ENCODE assay signal across 12 cellular contexts in the genomic region with DNA sequence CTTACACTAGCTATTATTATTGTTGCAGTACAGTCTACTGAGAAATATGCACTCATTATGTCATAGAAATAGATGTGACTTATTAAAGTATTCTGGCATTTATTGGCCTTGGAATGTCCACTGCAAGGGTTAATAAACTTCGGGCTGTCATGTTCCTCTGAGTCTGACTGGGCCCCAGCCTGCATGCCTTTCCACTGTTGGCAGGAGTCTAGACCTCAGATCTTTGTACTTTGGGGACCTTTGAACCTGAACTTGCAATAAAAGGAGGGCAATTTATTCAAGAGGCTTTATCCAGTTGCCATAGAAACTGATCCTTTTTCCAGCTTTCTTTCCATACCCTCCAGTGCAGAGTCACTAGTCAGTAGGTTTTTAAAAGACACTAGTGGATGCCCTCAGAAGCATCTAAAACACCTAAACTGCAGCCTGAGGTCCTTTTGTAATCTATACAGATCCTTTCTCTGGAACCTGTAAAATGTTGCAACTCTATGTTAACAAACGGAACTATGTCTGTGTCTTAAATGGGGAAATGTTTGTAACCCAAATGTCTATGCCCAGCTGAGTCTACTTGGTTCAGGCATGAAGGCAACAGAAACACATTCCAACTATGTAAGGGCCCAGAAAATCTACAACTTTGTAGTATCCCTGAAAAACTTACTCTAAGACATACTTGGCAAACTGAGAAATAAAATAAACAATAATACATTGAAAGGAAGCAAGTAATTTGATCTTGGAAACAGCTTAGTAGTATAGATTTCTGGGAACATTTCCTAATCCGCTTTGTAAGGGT. TPM values are rescaled to one million over a fixed set of nuclear protein-coding genes. Genes with fewer than 3 reads are reported as not detected.
A peak's percentile ranks its signal among the peaks of the same experiment; 100 is the strongest.
DNase-seq lines count a peak whose midpoint lies in the region; ATAC-seq and TF ChIP-seq lines count a peak whose summit lies in the region.
"Had no signal": no experiment of that assay in that cellular context is flagged by ENCODE, and none has a peak within 500 bp of the region (broad histone marks: within the 10 kb centered on the region; RNA-seq: fewer than 3 reads in every experiment).

No MANE protein-coding gene starts in this region.

- no peaks in the 10 kb centered on the region for H3K4me1 Mint-ChIP-seq in activated T-helper 1 cell treated with anti-CD3 and anti-CD28 coated beads, Interleukin-12 subunit alpha, Interleukin-12 subunit beta, Interleukin-2, Interleukin-4 antibody, amounts not matched to agents 30 ng/mL and 10 ng/mL and 1 ng/mL, durations not matched to agents 14 hours and 24 hours and 36 hours (ENCODE audit: low read depth)
- H3K4me1 Mint-ChIP-seq: stimulated activated naive B cell treated with anti-CD40 and anti-IgM and Interleukin-4, amounts not matched to agents 10 μg/mL and 1 μg/mL and 100 μg/mL, for 72 hours had no signal

- no peaks in the 10 kb centered on the region for H3K9me3 Mint-ChIP-seq in activated T-helper 1 cell treated with anti-CD3 and anti-CD28 coated beads, Interleukin-12 subunit alpha, Interleukin-12 subunit beta, Interleukin-2, Interleukin-4 antibody, amounts not matched to agents 30 ng/mL and 10 ng/mL and 1 ng/mL, durations not matched to agents 14 hours and 24 hours and 36 hours
- H3K9me3 Mint-ChIP-seq: activated naive CD4-positive, alpha-beta T cell treated with anti-CD3 and anti-CD28 coated beads, Interleukin-2, amount 50 U/mL, for 72 hours; stimulated activated naive B cell treated with anti-CD40 and anti-IgM and Interleukin-4, amounts not matched to agents 10 μg/mL and 1 μg/mL and 100 μg/mL, for 72 hours had no signal

- no peaks in the 10 kb centered on the region for H3K36me3 Mint-ChIP-seq in activated T-helper 1 cell treated with anti-CD3 and anti-CD28 coated beads, Interleukin-12 subunit alpha, Interleukin-12 subunit beta, Interleukin-2, Interleukin-4 antibody, amounts not matched to agents 30 ng/mL and 10 ng/mL and 1 ng/mL, durations not matched to agents 14 hours and 24 hours and 36 hours (ENCODE audit: low read depth)
- H3K36me3 Mint-ChIP-seq: activated naive CD4-positive, alpha-beta T cell treated with anti-CD3 and anti-CD28 coated beads, Interleukin-2, amount 50 U/mL, for 72 hours; stimulated activated naive B cell treated with anti-CD40 and anti-IgM and Interleukin-4, amounts not matched to agents 10 μg/mL and 1 μg/mL and 100 μg/mL, for 72 hours had no signal

- H2BK5ac ChIP-seq in neuronal stem cell (ENCODE audit: low read length): no peak overlapping the region

- TF ChIP-seq POLR2A in Peyer's patch (IDR thresholded peaks at IDR 0.05): no peak

- no peak overlapping the region for H2BK12ac ChIP-seq in neuronal stem cell (ENCODE audit: low read length)

- intact Hi-C loops in activated T-helper 1 cell treated with anti-CD3 and anti-CD28 coated beads, Interleukin-12 subunit alpha, Interleukin-12 subunit beta, Interleukin-2, Interleukin-4 antibody, amounts not matched to agents 30 ng/mL and 10 ng/mL and 1 ng/mL, durations not matched to agents 14 hours and 24 hours and 36 hours (cut with micrococcal nuclease): no loop called here

- H2BK15ac ChIP-seq in neuronal stem cell (ENCODE audit: low read length): no peak overlapping the region

- H3K9me3 ChIP-seq in Peyer's patch: no peaks in the 10 kb centered on the region
- H3K9me3 ChIP-seq in neuronal stem cell (replicated peaks in 1 of 2; ENCODE audit: control insufficient read depth in 2 of 2, insufficient read depth in 1 of 2, low read depth in 1 of 2, low read length in 2 of 2): peaks cover 0 to 3% of the 10 kb centered on the region in 2 donors

- no peak overlapping the region for H3K4ac ChIP-seq in neuronal stem cell (ENCODE audit: low read length)

- no peak overlapping the region for H3K14ac ChIP-seq in neuronal stem cell (ENCODE audit: low read length)

- H2AK5ac ChIP-seq in neuronal stem cell (ENCODE audit: low read depth, low read length): no peak overlapping the region

- H3K4me2 ChIP-seq in neuronal stem cell (ENCODE audit: insufficient read depth, low read length, poor library complexity, severe bottlenecking): no peak overlapping the region

- H3K4me3 ChIP-seq in Peyer's patch (no peak overlapping the region), fibroblast of the aortic adventitia (ENCODE audit: low read depth, low read length) (no peak overlapping the region), neuronal stem cell (ENCODE audit: low read length in 2 of 2) (no peak overlapping the region)

- WGBS in neuronal stem cell (ENCODE audit: extremely low coverage in 2 of 2, insufficient read length in 2 of 2, insufficient replicate concordance in 1 of 2), 2 donors: no CpG with 5 or more reads among the region's 3 CpGs

- no peak overlapping the region for H2AFZ ChIP-seq in neuronal stem cell (ENCODE audit: low read length)

- H3K18ac ChIP-seq in neuronal stem cell (ENCODE audit: low read length): no peak overlapping the region

- DNase-seq in H4 (ENCODE audit: low spot score) (peak; percentile 15), Peyer's patch (peak in 2 of 3 donors; percentile 62 to 73), fibroblast of the aortic adventitia (ENCODE audit: low read depth) (peak; percentile 58), retina (peak; percentile 12), neuronal stem cell (ENCODE audit: low spot score) (no peak)
- DNase-seq in activated T-helper 1 cell treated with anti-CD3 and anti-CD28 coated beads, Interleukin-12 subunit alpha, Interleukin-12 subunit beta, Interleukin-2, Interleukin-4 antibody, amounts not matched to agents 30 ng/mL and 10 ng/mL and 1 ng/mL, durations not matched to agents 14 hours and 24 hours and 36 hours (ENCODE audit: low spot score): no peak
- DNase-seq: NCI-H526 treated with DMSO at 0.1 percent for 48 hours; posterior cingulate gyrus; stimulated activated naive B cell treated with anti-CD40 and anti-IgM and Interleukin-4, amounts not matched to agents 10 μg/mL and 1 μg/mL and 100 μg/mL, for 72 hours had no signal

- peaks cover 13% of the 10 kb centered on the region for H3K27me3 Mint-ChIP-seq in activated T-helper 1 cell treated with anti-CD3 and anti-CD28 coated beads, Interleukin-12 subunit alpha, Interleukin-12 subunit beta, Interleukin-2, Interleukin-4 antibody, amounts not matched to agents 30 ng/mL and 10 ng/mL and 1 ng/mL, durations not matched to agents 14 hours and 24 hours and 36 hours (ENCODE audit: insufficient read depth)

- TF ChIP-seq CTCF in Peyer's patch (IDR thresholded peaks at IDR 0.05) (no peak), fibroblast of the aortic adventitia (IDR thresholded peaks at IDR 0.05; ENCODE audit: insufficient read depth, low read length) (no peak)

- H3K27ac ChIP-seq in Peyer's patch (peak overlapping the region in 2 of 4 donors; percentile 7 to 51), neuronal stem cell (replicated peaks; ENCODE audit: low read length) (no peak overlapping the region)

- no peak overlapping the region for H3K9ac ChIP-seq in neuronal stem cell (ENCODE audit: low read depth, low read length, poor library complexity)

- H4K91ac ChIP-seq in neuronal stem cell (ENCODE audit: low read depth, low read length, poor library complexity): no peak overlapping the region

- no peaks in the 10 kb centered on the region for H3K27me3 ChIP-seq in Peyer's patch
- H3K27me3 ChIP-seq in neuronal stem cell (ENCODE audit: control insufficient read depth in 3 of 3, insufficient read depth in 3 of 3, low read depth in 1 of 3, low read length in 3 of 3): peaks cover 0 to 26% (median 0%) of the 10 kb centered on the region in 3 experiments

- no peak overlapping the region for H3K4me3 Mint-ChIP-seq in activated T-helper 1 cell treated with anti-CD3 and anti-CD28 coated beads, Interleukin-12 subunit alpha, Interleukin-12 subunit beta, Interleukin-2, Interleukin-4 antibody, amounts not matched to agents 30 ng/mL and 10 ng/mL and 1 ng/mL, durations not matched to agents 14 hours and 24 hours and 36 hours
- H3K4me3 Mint-ChIP-seq: stimulated activated naive B cell treated with anti-CD40 and anti-IgM and Interleukin-4, amounts not matched to agents 10 μg/mL and 1 μg/mL and 100 μg/mL, for 72 hours had no signal

- H3K36me3 ChIP-seq in Peyer's patch (no peaks in the 10 kb centered on the region), neuronal stem cell (replicated peaks in 1 of 2; ENCODE audit: control insufficient read depth in 2 of 2, insufficient read depth in 2 of 2, low read length in 2 of 2) (no peaks in the 10 kb centered on the region)

- no peaks in the 10 kb centered on the region for H3K79me1 ChIP-seq in neuronal stem cell (ENCODE audit: low read depth, low read length)

- H3K27ac Mint-ChIP-seq in activated T-helper 1 cell treated with anti-CD3 and anti-CD28 coated beads, Interleukin-12 subunit alpha, Interleukin-12 subunit beta, Interleukin-2, Interleukin-4 antibody, amounts not matched to agents 30 ng/mL and 10 ng/mL and 1 ng/mL, durations not matched to agents 14 hours and 24 hours and 36 hours: no peak overlapping the region
- H3K27ac Mint-ChIP-seq: activated naive CD4-positive, alpha-beta T cell treated with anti-CD3 and anti-CD28 coated beads, Interleukin-2, amount 50 U/mL, for 72 hours; stimulated activated naive B cell treated with anti-CD40 and anti-IgM and Interleukin-4, amounts not matched to agents 10 μg/mL and 1 μg/mL and 100 μg/mL, for 72 hours had no signal

- no peak overlapping the region for H2BK120ac ChIP-seq in neuronal stem cell (ENCODE audit: low read depth, low read length)

- ATAC-seq in GM18867 (IDR thresholded peaks at IDR 0.05; ENCODE audit: unreplicated experiment) (no peak), GM18517 (IDR thresholded peaks at IDR 0.05; ENCODE audit: unreplicated experiment) (no peak)
- ATAC-seq: activated naive CD4-positive, alpha-beta T cell treated with anti-CD3 and anti-CD28 coated beads, Interleukin-2, amount 50 U/mL, for 72 hours; stimulated activated naive B cell treated with anti-CD40 and anti-IgM and Interleukin-4, amounts not matched to agents 10 μg/mL and 1 μg/mL and 100 μg/mL, for 72 hours had no signal

- no peak overlapping the region for H4K8ac ChIP-seq in neuronal stem cell (ENCODE audit: low read depth, low read length)

- H3K4me1 ChIP-seq in Peyer's patch (peaks cover 0 to 17% (median 3%) of the 10 kb centered on the region in 4 donors), neuronal stem cell (ENCODE audit: control insufficient read depth in 2 of 2, insufficient read depth in 1 of 2, low read depth in 1 of 2, low read length in 2 of 2) (peaks cover 3 to 21% of the 10 kb centered on the region in 2 donors)

- H3K23ac ChIP-seq in neuronal stem cell (ENCODE audit: low read depth, low read length, poor library complexity): no peak overlapping the region

RNA-seq across cellular contexts. Expression of a gene that starts 41.6 kb away (rescaled TPM):
- 0.04 TPM in 1 of 2 replicates, not detected in the other for total RNA-seq in H4 (2014; rRNA removed; shearing (Covaris generic))
- total RNA-seq in Peyer's patch (10 to 100 TPM; 11.6 to 30.8 (median 27.4) TPM), fibroblast of the aortic adventitia (ENCODE audit: low replicate concordance) (not detected in 2 replicates)
- total RNA-seq in activated T-helper 1 cell treated with anti-CD3 and anti-CD28 coated beads, Interleukin-12 subunit alpha, Interleukin-12 subunit beta, Interleukin-2, Interleukin-4 antibody, amounts not matched to agents 30 ng/mL and 10 ng/mL and 1 ng/mL, durations not matched to agents 14 hours and 24 hours and 36 hours: not detected in 2 replicates
- 0.20 TPM for polyA plus RNA-seq in neuronal stem cell (2013, experiment 1 of 2)
- 0.15 TPM for polyA plus RNA-seq in neuronal stem cell (2013, experiment 2 of 2)
- total RNA-seq: activated naive CD4-positive, alpha-beta T cell treated with anti-CD3 and anti-CD28 coated beads, Interleukin-2, amount 50 U/mL, for 72 hours had no signal

Comparison
In these comparisons a context has a peak if more than half of its experiments do, and no peak if none do; other contexts are left out.
1. DNase-seq: peak in H4 (single experiment), Peyer's patch (2 of 3), fibroblast of the aortic adventitia (single experiment) and retina (single experiment); none in activated T-helper 1 cell treated with anti-CD3 and anti-CD28 coated beads, Interleukin-12 subunit alpha, Interleukin-12 subunit beta, Interleukin-2, Interleukin-4 antibody, amounts not matched to agents 30 ng/mL and 10 ng/mL and 1 ng/mL, durations not matched to agents 14 hours and 24 hours and 36 hours (single experiment) and neuronal stem cell (single experiment).
2. RNA of a gene that starts 41.6 kb away (total RNA-seq): 11.6 to 30.8 TPM in Peyer's patch; 0.04 TPM in H4, not detected in fibroblast of the aortic adventitia and not detected in activated T-helper 1 cell treated with anti-CD3 and anti-CD28 coated beads, Interleukin-12 subunit alpha, Interleukin-12 subunit beta, Interleukin-2, Interleukin-4 antibody, amounts not matched to agents 30 ng/mL and 10 ng/mL and 1 ng/mL, durations not matched to agents 14 hours and 24 hours and 36 hours; every median in the first group is over 10 times any median in the second.